In the genomic region with DNA sequence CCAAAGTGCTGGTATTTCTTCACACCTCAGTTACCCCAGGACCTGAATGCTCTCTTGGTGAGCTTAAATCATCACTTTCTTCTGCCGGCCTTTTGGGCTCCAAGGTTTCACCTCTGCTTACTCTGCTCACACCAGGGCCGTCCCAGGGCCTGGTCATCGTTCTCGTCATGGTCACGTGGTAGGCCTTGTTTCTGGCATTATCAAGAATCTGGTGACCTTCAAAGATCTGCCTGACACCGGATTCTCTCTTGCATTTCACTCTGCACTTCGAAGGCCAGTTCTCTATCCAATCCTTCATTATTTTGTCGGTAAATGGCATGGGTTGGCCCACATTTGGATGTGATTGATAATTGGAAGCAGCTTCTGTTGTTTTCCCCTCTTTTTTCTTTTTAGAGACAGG, we compare ENCODE assay signal across 16 cellular contexts.
A peak's percentile ranks its signal among the peaks of the same experiment; 100 is the strongest.
DNase-seq lines count a peak whose midpoint lies in the region; ATAC-seq and TF ChIP-seq lines count a peak whose summit lies in the region.
"Had no signal": no experiment of that assay in that cellular context is flagged by ENCODE, and none has a peak within 500 bp of the region (broad histone marks: within the 10 kb centered on the region; RNA-seq: fewer than 3 reads in every experiment).

No MANE protein-coding gene starts in this region.

- no peak overlapping the region for H3K4me3 ChIP-seq in parathyroid adenoma (ENCODE audit: low read depth, low read length)
- H3K4me3 ChIP-seq: BLaER1, GM23248 had no signal

- ATAC-seq in HG02981 (IDR thresholded peaks at IDR 0.05; ENCODE audit: unreplicated experiment) (no peak), GM21515 (IDR thresholded peaks at IDR 0.05; ENCODE audit: unreplicated experiment) (no peak)
- ATAC-seq: CD8-positive, alpha-beta T cell had no signal

- no peaks in the 10 kb centered on the region for H3K27me3 ChIP-seq in parathyroid adenoma (ENCODE audit: control insufficient read depth, insufficient read depth, low read length)
- H3K27me3 ChIP-seq: BLaER1 had no signal

- DNase-seq in nephron progenitor cell, result no peak
- DNase-seq: Caco-2; CD4-positive, CD25-positive, alpha-beta regulatory T cell; CD8-positive, alpha-beta T cell; DMS153; DND-41; GM23248; H7; HCEC 1CT had no signal

- H3K4me3 Mint-ChIP-seq in nephron progenitor cell, result no peak overlapping the region
- H3K4me3 Mint-ChIP-seq: CD4-positive, CD25-positive, alpha-beta regulatory T cell; CD8-positive, alpha-beta T cell had no signal

- no peaks in the 10 kb centered on the region for H3K9me3 ChIP-seq in parathyroid adenoma (ENCODE audit: control insufficient read depth, low read length)
- H3K9me3 ChIP-seq: BLaER1, Caco-2 had no signal

- H3K79me2 ChIP-seq in parathyroid adenoma, result no peaks in the 10 kb centered on the region

- peaks cover 4% of the 10 kb centered on the region for H3K4me1 ChIP-seq in parathyroid adenoma

- peaks cover 62% of the 10 kb centered on the region for H3K4me1 Mint-ChIP-seq in nephron progenitor cell
- H3K4me1 Mint-ChIP-seq: CD4-positive, CD25-positive, alpha-beta regulatory T cell had no signal

- H3K27ac ChIP-seq in angular gyrus (ENCODE audit: low read depth, low read length) (peak overlapping the region; percentile 14), cingulate gyrus (ENCODE audit: low read depth, low read length) (peak overlapping the region; percentile 30), parathyroid adenoma (no peak overlapping the region)
- H3K27ac ChIP-seq: BLaER1, C4-2B, GM23248 had no signal

- peaks cover 3% of the 10 kb centered on the region for H3K9me3 Mint-ChIP-seq in nephron progenitor cell
- H3K9me3 Mint-ChIP-seq: CD4-positive, CD25-positive, alpha-beta regulatory T cell; CD8-positive, alpha-beta T cell had no signal

- H3K36me3 Mint-ChIP-seq in nephron progenitor cell (ENCODE audit: low read depth), result no peaks in the 10 kb centered on the region
- H3K36me3 Mint-ChIP-seq: CD4-positive, CD25-positive, alpha-beta regulatory T cell; CD8-positive, alpha-beta T cell had no signal

- H3K4me2 ChIP-seq in parathyroid adenoma (ENCODE audit: low read length), result no peak overlapping the region
- H3K4me2 ChIP-seq: BLaER1 had no signal

- TF ChIP-seq CTCF in parathyroid adenoma (IDR thresholded peaks at IDR 0.05), result no peak
- TF ChIP-seq CTCF in nephron progenitor cell (IDR thresholded peaks at IDR 0.05), result no peak

- no peak overlapping the region for H3K27ac Mint-ChIP-seq in nephron progenitor cell
- H3K27ac Mint-ChIP-seq: CD4-positive, CD25-positive, alpha-beta regulatory T cell; CD8-positive, alpha-beta T cell had no signal

- peak overlapping the region; percentile 69 for H2AFZ ChIP-seq in parathyroid adenoma
- H2AFZ ChIP-seq: GM23248 had no signal

- no peak overlapping the region for H3K9ac ChIP-seq in parathyroid adenoma
- H3K9ac ChIP-seq: BLaER1, GM23248 had no signal

- peaks cover 3% of the 10 kb centered on the region for H3K27me3 Mint-ChIP-seq in nephron progenitor cell (ENCODE audit: low read depth, poor library complexity)

- H3K36me3 ChIP-seq in parathyroid adenoma (ENCODE audit: control insufficient read depth, insufficient read depth, low read length), result no peaks in the 10 kb centered on the region
- H3K36me3 ChIP-seq: BLaER1 had no signal
